Comparison of ENCODE assay signal across 25 cellular contexts in the genomic region with DNA sequence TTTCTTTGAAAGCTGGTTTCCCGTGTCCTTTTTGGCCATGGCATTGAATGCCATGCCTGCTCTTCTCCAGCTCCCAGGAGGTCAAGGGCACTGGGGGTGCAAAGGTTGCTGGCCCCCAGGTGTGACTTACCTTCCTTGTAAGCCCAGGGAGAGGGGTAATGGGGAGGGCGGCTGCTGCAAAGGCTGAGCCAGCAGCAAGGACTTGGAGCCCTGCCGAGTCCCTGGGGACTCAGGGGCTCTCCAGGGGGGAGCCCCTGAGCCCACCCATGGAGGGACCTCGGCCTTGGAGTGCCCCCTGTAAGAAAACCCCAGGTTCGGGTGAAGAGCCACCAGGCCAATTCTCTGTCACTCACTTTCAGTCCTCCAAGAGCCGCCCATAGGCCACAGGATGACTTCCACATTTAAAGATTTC. TPM values are rescaled to one million over a fixed set of nuclear protein-coding genes. Genes with fewer than 3 reads are reported as not detected.
DNase-seq lines count a peak whose midpoint lies in the region; ATAC-seq and TF ChIP-seq lines count a peak whose summit lies in the region.
"Had no signal": no experiment of that assay in that cellular context is flagged by ENCODE, and none has a peak within 500 bp of the region (broad histone marks: within the 10 kb centered on the region; RNA-seq: fewer than 3 reads in every experiment).

No MANE protein-coding gene starts in this region.

- no peak overlapping the region for H3K27ac Mint-ChIP-seq in activated CD8-positive, alpha-beta memory T cell treated with anti-CD3 and anti-CD28 coated beads, Interleukin-2, amount 10 ng/mL, durations not matched to agents 7 days and 5 days
- H3K27ac Mint-ChIP-seq in stimulated activated naive B cell treated with anti-CD40 and anti-IgM and Interleukin-4, amounts not matched to agents 10 μg/mL and 1 μg/mL and 100 μg/mL, for 72 hours, result peak overlapping the region; percentile 57
- H3K27ac Mint-ChIP-seq: CD8-positive, alpha-beta T cell had no signal

- H3K27me3 ChIP-seq in prostate gland (replicated peaks; ENCODE audit: insufficient read depth), result no peaks in the 10 kb centered on the region

- intact Hi-C loops in prostate gland (cut with DNase I), result no loop called here

- no peaks in the 10 kb centered on the region for H3K9me3 Mint-ChIP-seq in activated CD8-positive, alpha-beta memory T cell treated with anti-CD3 and anti-CD28 coated beads, Interleukin-2, amount 10 ng/mL, durations not matched to agents 7 days and 5 days (ENCODE audit: low read depth)
- no peaks in the 10 kb centered on the region for H3K9me3 Mint-ChIP-seq in stimulated activated naive B cell treated with anti-CD40 and anti-IgM and Interleukin-4, amounts not matched to agents 10 μg/mL and 1 μg/mL and 100 μg/mL, for 72 hours
- H3K9me3 Mint-ChIP-seq: CD8-positive, alpha-beta T cell had no signal

- no peaks in the 10 kb centered on the region for H3K36me3 Mint-ChIP-seq in activated CD8-positive, alpha-beta memory T cell treated with anti-CD3 and anti-CD28 coated beads, Interleukin-2, amount 10 ng/mL, durations not matched to agents 7 days and 5 days
- peaks cover 2 to 7% of the 10 kb centered on the region in 2 donors for H3K36me3 Mint-ChIP-seq in stimulated activated naive B cell treated with anti-CD40 and anti-IgM and Interleukin-4, amounts not matched to agents 10 μg/mL and 1 μg/mL and 100 μg/mL, for 72 hours
- H3K36me3 Mint-ChIP-seq: CD8-positive, alpha-beta T cell had no signal

- CTCF ChIA-PET in activated CD8-positive, alpha-beta memory T cell treated with anti-CD3 and anti-CD28 coated beads, Interleukin-2, amount 10 ng/mL, durations not matched to agents 7 days and 5 days (lab: Charles Lee), result no interaction called here

- no peaks in the 10 kb centered on the region for H3K36me3 ChIP-seq in prostate gland
- H3K36me3 ChIP-seq: BLaER1 treated with 17β-estradiol and CSF1 and Interleukin-3, amounts not matched to agents 10 nM and 100 nM; HAP-1; SJSA1 had no signal

- no peak overlapping the region for H3K27ac ChIP-seq in prostate gland
- H3K27ac ChIP-seq: 22Rv1; BLaER1 treated with 17β-estradiol and CSF1 and Interleukin-3, amounts not matched to agents 10 nM and 100 nM; GM23248; KMS-11; SJSA1 had no signal

- no peak overlapping the region for H3K4me3 ChIP-seq in prostate gland
- H3K4me3 ChIP-seq: BLaER1 treated with 17β-estradiol and CSF1 and Interleukin-3, amounts not matched to agents 10 nM and 100 nM; GM23248; HAP-1; SJSA1 had no signal

- H3K9me3 ChIP-seq in prostate gland, result no peaks in the 10 kb centered on the region
- H3K9me3 ChIP-seq: HAP-1, SJSA1 had no signal

- peaks cover 47% of the 10 kb centered on the region for H3K27me3 Mint-ChIP-seq in activated CD8-positive, alpha-beta memory T cell treated with anti-CD3 and anti-CD28 coated beads, Interleukin-2, amount 10 ng/mL, durations not matched to agents 7 days and 5 days
- H3K27me3 Mint-ChIP-seq in stimulated activated naive B cell treated with anti-CD40 and anti-IgM and Interleukin-4, amounts not matched to agents 10 μg/mL and 1 μg/mL and 100 μg/mL, for 72 hours, result no peaks in the 10 kb centered on the region

- WGBS in prostate gland, result 71% methylated on average over 6 of the region's 6 CpGs

- in situ Hi-C loops in GM13977 (cut with MboI; ENCODE audit: low pct_unique_long_range_greater_than_20kb, low sequenced_read_pairs, unreplicated experiment), result no loop called here

- TF ChIP-seq CTCF in GM13977 (IDR thresholded peaks at IDR 0.05; ENCODE audit: extremely low read depth, insufficient read depth, missing control alignments), result no peak
- TF ChIP-seq CTCF in prostate gland (IDR thresholded peaks at IDR 0.05), result no peak

- no peaks in the 10 kb centered on the region for H3K4me1 ChIP-seq in prostate gland (replicated peaks)
- H3K4me1 ChIP-seq: HAP-1, SJSA1 had no signal

- ATAC-seq in activated CD8-positive, alpha-beta memory T cell treated with anti-CD3 and anti-CD28 coated beads, Interleukin-2, amount 10 ng/mL, durations not matched to agents 7 days and 5 days, result no peak
- peak; percentile 4 to 17 for ATAC-seq in stimulated activated naive B cell treated with anti-CD40 and anti-IgM and Interleukin-4, amounts not matched to agents 10 μg/mL and 1 μg/mL and 100 μg/mL, for 72 hours (replicated peaks)
- no peak for ATAC-seq in HG03460 (IDR thresholded peaks at IDR 0.05; ENCODE audit: unreplicated experiment)
- ATAC-seq: CD8-positive, alpha-beta T cell; Panc1 had no signal

- peak; percentile 50 for DNase-seq in activated CD8-positive, alpha-beta memory T cell treated with anti-CD3 and anti-CD28 coated beads for 24 hours
- no peak for DNase-seq in activated CD8-positive, alpha-beta memory T cell treated with anti-CD3 and anti-CD28 coated beads, Interleukin-2, amount 10 ng/mL, durations not matched to agents 7 days and 5 days
- DNase-seq in GM13977 (ENCODE audit: low spot score) (peak; percentile 27), islet precursor cell (peak; percentile 17), prostate gland (ENCODE audit: low spot score) (no peak)
- no peak for DNase-seq in stimulated activated naive B cell treated with anti-CD40 and anti-IgM and Interleukin-4, amounts not matched to agents 10 μg/mL and 1 μg/mL and 100 μg/mL, for 72 hours
- no peak for DNase-seq in NK-92 treated with Interleukin-12 subunit alpha and Interleukin-12 subunit beta, amount 100 ng/mL, for 24 hours (lab: John Stamatoyannopoulos, UW)
- DNase-seq: ACHN; CD8-positive, alpha-beta T cell; DMS153; GM23248; IMR-90; NCI-H1092 treated with DMSO at 0.1 percent for 48 hours; NCI-H146; NCI-H2029; NCI-H2227 treated with DMSO at 0.1 percent for 48 hours; NCI-H510A had no signal

- peaks cover 6% of the 10 kb centered on the region for H3K4me1 Mint-ChIP-seq in activated CD8-positive, alpha-beta memory T cell treated with anti-CD3 and anti-CD28 coated beads, Interleukin-2, amount 10 ng/mL, durations not matched to agents 7 days and 5 days
- H3K4me1 Mint-ChIP-seq in stimulated activated naive B cell treated with anti-CD40 and anti-IgM and Interleukin-4, amounts not matched to agents 10 μg/mL and 1 μg/mL and 100 μg/mL, for 72 hours, result peaks cover 55 to 79% of the 10 kb centered on the region in 2 donors

- no peak for TF ChIP-seq POLR2A in prostate gland (IDR thresholded peaks at IDR 0.05)

- no peak overlapping the region for H3K4me3 Mint-ChIP-seq in activated CD8-positive, alpha-beta memory T cell treated with anti-CD3 and anti-CD28 coated beads, Interleukin-2, amount 10 ng/mL, durations not matched to agents 7 days and 5 days
- H3K4me3 Mint-ChIP-seq in stimulated activated naive B cell treated with anti-CD40 and anti-IgM and Interleukin-4, amounts not matched to agents 10 μg/mL and 1 μg/mL and 100 μg/mL, for 72 hours, result peak overlapping the region; percentile 27 to 76
- H3K4me3 Mint-ChIP-seq: CD8-positive, alpha-beta T cell had no signal

RNA-seq across cellular contexts. Expression of a gene that starts 5.9 kb away (rescaled TPM):
- total RNA-seq in activated CD8-positive, alpha-beta memory T cell treated with anti-CD3 and anti-CD28 coated beads, Interleukin-2, amount 10 ng/mL, durations not matched to agents 7 days and 5 days, result 10 to 100 TPM in 1 of 2 experiments, not detected in 1; 10.0 TPM
- under 1 TPM in 1 of 2 donors, not detected in 1; 0.51 TPM for total RNA-seq in prostate gland
- total RNA-seq: CD8-positive, alpha-beta T cell; G401; GM23248; IMR-90; SJSA1 had no signal

RNA-seq across cellular contexts. Expression of a gene that starts 19.6 kb away (rescaled TPM):
- total RNA-seq in activated CD8-positive, alpha-beta memory T cell treated with anti-CD3 and anti-CD28 coated beads, Interleukin-2, amount 10 ng/mL, durations not matched to agents 7 days and 5 days, result not detected
- 10 to 100 TPM; 30.2 to 52.6 TPM for total RNA-seq in prostate gland
- total RNA-seq: CD8-positive, alpha-beta T cell; G401; GM23248 had no signal

RNA-seq across cellular contexts. Expression of a gene that starts 51.9 kb away (rescaled TPM):
- under 1 TPM in 1 of 2 experiments, not detected in 1; 0.59 TPM for total RNA-seq in activated CD8-positive, alpha-beta memory T cell treated with anti-CD3 and anti-CD28 coated beads, Interleukin-2, amount 10 ng/mL, durations not matched to agents 7 days and 5 days
- not detected for total RNA-seq in prostate gland
- total RNA-seq: CD8-positive, alpha-beta T cell; G401; GM23248; IMR-90; SJSA1 had no signal

Comparison
In these comparisons a context has a peak if more than half of its experiments do, and no peak if none do; other contexts are left out.
1. DNase-seq: peak in activated CD8-positive, alpha-beta memory T cell treated with anti-CD3 and anti-CD28 coated beads for 24 hours (single experiment), GM13977 (single experiment) and islet precursor cell (single experiment); none in activated CD8-positive, alpha-beta memory T cell treated with anti-CD3 and anti-CD28 coated beads, Interleukin-2, amount 10 ng/mL, durations not matched to agents 7 days and 5 days (single experiment), stimulated activated naive B cell treated with anti-CD40 and anti-IgM and Interleukin-4, amounts not matched to agents 10 μg/mL and 1 μg/mL and 100 μg/mL, for 72 hours (single experiment), NK-92 treated with Interleukin-12 subunit alpha and Interleukin-12 subunit beta, amount 100 ng/mL, for 24 hours (single experiment) and prostate gland (single experiment).
2. ATAC-seq: peak in stimulated activated naive B cell treated with anti-CD40 and anti-IgM and Interleukin-4, amounts not matched to agents 10 μg/mL and 1 μg/mL and 100 μg/mL, for 72 hours (2 of 2); none in activated CD8-positive, alpha-beta memory T cell treated with anti-CD3 and anti-CD28 coated beads, Interleukin-2, amount 10 ng/mL, durations not matched to agents 7 days and 5 days (single experiment) and HG03460 (single experiment).
3. RNA of a gene that starts 19.6 kb away (total RNA-seq): 30.2 to 52.6 TPM in prostate gland; not detected in activated CD8-positive, alpha-beta memory T cell treated with anti-CD3 and anti-CD28 coated beads, Interleukin-2, amount 10 ng/mL, durations not matched to agents 7 days and 5 days; every median in the first group is over 10 times any median in the second.